In genomic region chr16:28897826-28898225, GRCh38 we compare ENCODE assay signal across 17 cellular contexts. TPM values are rescaled to one million over a fixed set of nuclear protein-coding genes. Genes with fewer than 3 reads are reported as not detected.
A peak's percentile ranks its signal among the peaks of the same experiment; 100 is the strongest.
DNase-seq lines count a peak whose midpoint lies in the region; ATAC-seq, FAIRE-seq and TF ChIP-seq lines count a peak whose summit lies in the region.
"Had no signal": no experiment of that assay in that cellular context is flagged by ENCODE, and none has a peak within 500 bp of the region (broad histone marks: within the 10 kb centered on the region; RNA-seq: fewer than 3 reads in every experiment).

No MANE protein-coding gene starts in this region.

- H3K4me1 Mint-ChIP-seq in neural progenitor cell, result no peaks in the 10 kb centered on the region
- H3K4me1 Mint-ChIP-seq in stimulated activated effector memory CD8-positive, alpha-beta T cell treated with anti-CD3 and anti-CD28 coated beads, Interleukin-12 subunit alpha, Interleukin-12 subunit beta, amount 100 ng/mL, for 72 hours, result no peaks in the 10 kb centered on the region
- H3K4me1 Mint-ChIP-seq: CD4-positive, CD25-positive, alpha-beta regulatory T cell had no signal

- H3K27ac ChIP-seq in neural progenitor cell (no peak overlapping the region), colonic mucosa (no peak overlapping the region)
- H3K27ac ChIP-seq: GM23248 had no signal

- TF ChIP-seq CTCF in neural progenitor cell (IDR thresholded peaks at IDR 0.05), result no peak
- TF ChIP-seq CTCF in colonic mucosa (IDR thresholded peaks at IDR 0.05), result no peak

- intact Hi-C loops in colonic mucosa (cut with DNase I), result no loop called here

- H3K4me1 ChIP-seq in neural progenitor cell, result no peaks in the 10 kb centered on the region
- H3K4me1 ChIP-seq in colonic mucosa, result no peaks in the 10 kb centered on the region

- ATAC-seq in stimulated activated effector memory CD8-positive, alpha-beta T cell treated with anti-CD3 and anti-CD28 coated beads, Interleukin-12 subunit alpha, Interleukin-12 subunit beta, amount 100 ng/mL, for 72 hours, result no peak

- H3K27me3 Mint-ChIP-seq in neural progenitor cell (ENCODE audit: insufficient read depth, low read depth), result peaks cover 2% of the 10 kb centered on the region
- H3K27me3 Mint-ChIP-seq: CD4-positive, CD25-positive, alpha-beta regulatory T cell had no signal

- no peak overlapping the region for H2AFZ ChIP-seq in neural progenitor cell (replicated peaks)
- H2AFZ ChIP-seq: GM23248 had no signal

- H3K27me3 ChIP-seq in neural progenitor cell, result no peaks in the 10 kb centered on the region
- H3K27me3 ChIP-seq in colonic mucosa, result no peaks in the 10 kb centered on the region
- H3K27me3 ChIP-seq: BLaER1 treated with 17β-estradiol and CSF1 and Interleukin-3, amounts not matched to agents 10 nM and 100 nM had no signal

- no peaks in the 10 kb centered on the region for H3K36me3 Mint-ChIP-seq in neural progenitor cell
- H3K36me3 Mint-ChIP-seq in stimulated activated effector memory CD8-positive, alpha-beta T cell treated with anti-CD3 and anti-CD28 coated beads, Interleukin-12 subunit alpha, Interleukin-12 subunit beta, amount 100 ng/mL, for 72 hours, result no peaks in the 10 kb centered on the region
- H3K36me3 Mint-ChIP-seq: CD4-positive, CD25-positive, alpha-beta regulatory T cell had no signal

- H3K4me2 ChIP-seq in neural progenitor cell, result no peak overlapping the region
- H3K4me2 ChIP-seq: BLaER1 treated with 17β-estradiol and CSF1 and Interleukin-3, amounts not matched to agents 10 nM and 100 nM had no signal

- H3K4me3 ChIP-seq in neural progenitor cell (no peak overlapping the region), colonic mucosa (no peak overlapping the region)
- H3K4me3 ChIP-seq: BLaER1 treated with 17β-estradiol and CSF1 and Interleukin-3, amounts not matched to agents 10 nM and 100 nM; GM23248 had no signal

- DNase-seq in M059J (ENCODE audit: low read depth) (peak; percentile 44), islet precursor cell (peak; percentile 73), neural progenitor cell (ENCODE audit: low spot score) (no peak), urothelium cell line (ENCODE audit: low spot score) (peak; percentile 20), COR-L47 (lab: John Stamatoyannopoulos, UW) (no peak), colonic mucosa (no peak), anterior cingulate cortex (lab: John Stamatoyannopoulos, UW) (no peak)
- no peak for DNase-seq in stimulated activated effector memory CD8-positive, alpha-beta T cell treated with anti-CD3 and anti-CD28 coated beads, Interleukin-12 subunit alpha, Interleukin-12 subunit beta, amount 100 ng/mL, for 72 hours (ENCODE audit: low spot score in 2 of 2)
- DNase-seq: AML-193; Calu3; CD4-positive, CD25-positive, alpha-beta regulatory T cell; DMS 273 treated with DMSO at 0.1 percent for 48 hours; GM23248 had no signal

- H3K9me3 Mint-ChIP-seq in neural progenitor cell, result no peaks in the 10 kb centered on the region
- H3K9me3 Mint-ChIP-seq in stimulated activated effector memory CD8-positive, alpha-beta T cell treated with anti-CD3 and anti-CD28 coated beads, Interleukin-12 subunit alpha, Interleukin-12 subunit beta, amount 100 ng/mL, for 72 hours, result no peaks in the 10 kb centered on the region
- H3K9me3 Mint-ChIP-seq: CD4-positive, CD25-positive, alpha-beta regulatory T cell had no signal

- H3K36me3 ChIP-seq in neural progenitor cell, result no peaks in the 10 kb centered on the region
- no peaks in the 10 kb centered on the region for H3K36me3 ChIP-seq in colonic mucosa

- H3K27ac Mint-ChIP-seq in neural progenitor cell, result peak overlapping the region; percentile 11
- H3K27ac Mint-ChIP-seq in stimulated activated effector memory CD8-positive, alpha-beta T cell treated with anti-CD3 and anti-CD28 coated beads, Interleukin-12 subunit alpha, Interleukin-12 subunit beta, amount 100 ng/mL, for 72 hours, result no peak overlapping the region

- no peak for FAIRE-seq in urothelium cell line (lab: Jason Lieb, UNC)
- FAIRE-seq: H54 had no signal

- no peak overlapping the region for H3K4me3 Mint-ChIP-seq in neural progenitor cell
- H3K4me3 Mint-ChIP-seq in stimulated activated effector memory CD8-positive, alpha-beta T cell treated with anti-CD3 and anti-CD28 coated beads, Interleukin-12 subunit alpha, Interleukin-12 subunit beta, amount 100 ng/mL, for 72 hours, result no peak overlapping the region
- H3K4me3 Mint-ChIP-seq: CD4-positive, CD25-positive, alpha-beta regulatory T cell had no signal

- H3K9ac ChIP-seq in neural progenitor cell (no peak overlapping the region), colonic mucosa (ENCODE audit: low read depth in 2 of 2, low read length in 2 of 2) (no peak overlapping the region)
- H3K9ac ChIP-seq: BLaER1 treated with 17β-estradiol and CSF1 and Interleukin-3, amounts not matched to agents 10 nM and 100 nM; GM23248 had no signal

- no peaks in the 10 kb centered on the region for H3K9me3 ChIP-seq in neural progenitor cell (ENCODE audit: low read depth)
- no peaks in the 10 kb centered on the region for H3K9me3 ChIP-seq in colonic mucosa
- H3K9me3 ChIP-seq: BLaER1 treated with 17β-estradiol and CSF1 and Interleukin-3, amounts not matched to agents 10 nM and 100 nM had no signal

- H3F3A ChIP-seq in neural progenitor cell (ENCODE audit: low read depth), result no peaks in the 10 kb centered on the region

- no peaks in the 10 kb centered on the region for H3K79me2 ChIP-seq in neural progenitor cell (ENCODE audit: low read depth)

- H4K20me1 ChIP-seq in neural progenitor cell (ENCODE audit: low read depth), result no peaks in the 10 kb centered on the region
- H4K20me1 ChIP-seq: BLaER1 treated with 17β-estradiol and CSF1 and Interleukin-3, amounts not matched to agents 10 nM and 100 nM had no signal

RNA-seq across cellular contexts. Expression of gene ATP2A1, which starts 19.5 kb away (rescaled TPM):
- total RNA-seq in M059J (2014; rRNA removed; shearing (Covaris generic)), result not detected in 2 replicates
- total RNA-seq in neural progenitor cell (ENCODE audit: low replicate concordance) (1.6 and 8.2 TPM in 2 replicates), colonic mucosa (1 to 10 TPM in 1 of 2 donors, under 1 TPM in 1; 0.40 to 2.9 TPM)
- total RNA-seq: Daoy, HT1080 had no signal

RNA-seq across cellular contexts. Expression of gene RABEP2, which starts 27.2 kb away (rescaled TPM):
- 14.7 and 38.1 TPM in 2 replicates for total RNA-seq in M059J (2014; rRNA removed; shearing (Covaris generic))
- 9.1 and 22.0 TPM in 2 replicates for total RNA-seq in neural progenitor cell (ENCODE audit: low replicate concordance)
- total RNA-seq in colonic mucosa, result 10 to 100 TPM; 24.5 to 47.4 TPM

RNA-seq across cellular contexts. Expression of gene CD19, which starts 33.9 kb away (rescaled TPM):
- not detected in 2 replicates for total RNA-seq in M059J (2014; rRNA removed; shearing (Covaris generic))
- total RNA-seq in neural progenitor cell (ENCODE audit: low replicate concordance), result 0.15 TPM in 1 of 2 replicates, not detected in the other
- total RNA-seq in colonic mucosa, result under 1 TPM; 0.40 to 0.74 TPM
- total RNA-seq: Calu3, Daoy, GM23248, HT1080 had no signal

RNA-seq across cellular contexts. Expression of gene SH2B1, which starts 34.2 kb away (rescaled TPM):
- 9.9 and 16.2 TPM in 2 replicates for total RNA-seq in M059J (2014; rRNA removed; shearing (Covaris generic))
- total RNA-seq in neural progenitor cell (ENCODE audit: low replicate concordance), result 12.4 and 30.6 TPM in 2 replicates
- 100 to 1,000 TPM in 1 of 2 donors, 10 to 100 TPM in 1; 54.0 to 111 TPM for total RNA-seq in colonic mucosa

RNA-seq across cellular contexts. Expression of gene TUFM, which starts 51.7 kb away (rescaled TPM):
- 121 and 131 TPM in 2 replicates for total RNA-seq in M059J (2014; rRNA removed; shearing (Covaris generic))
- total RNA-seq in neural progenitor cell (ENCODE audit: low replicate concordance), result 74.0 and 131 TPM in 2 replicates
- 100 to 1,000 TPM; 252 to 427 TPM for total RNA-seq in colonic mucosa

Comparison
In these comparisons a context has a peak if more than half of its experiments do, and no peak if none do; other contexts are left out.
1. DNase-seq: peak in M059J (single experiment), islet precursor cell (single experiment) and urothelium cell line (single experiment); none in neural progenitor cell (single experiment), COR-L47 (single experiment), colonic mucosa (single experiment), stimulated activated effector memory CD8-positive, alpha-beta T cell treated with anti-CD3 and anti-CD28 coated beads, Interleukin-12 subunit alpha, Interleukin-12 subunit beta, amount 100 ng/mL, for 72 hours (0 of 2) and anterior cingulate cortex (0 of 58).